Comparison of ENCODE assay signal across 2 cellular contexts in the genomic region with DNA sequence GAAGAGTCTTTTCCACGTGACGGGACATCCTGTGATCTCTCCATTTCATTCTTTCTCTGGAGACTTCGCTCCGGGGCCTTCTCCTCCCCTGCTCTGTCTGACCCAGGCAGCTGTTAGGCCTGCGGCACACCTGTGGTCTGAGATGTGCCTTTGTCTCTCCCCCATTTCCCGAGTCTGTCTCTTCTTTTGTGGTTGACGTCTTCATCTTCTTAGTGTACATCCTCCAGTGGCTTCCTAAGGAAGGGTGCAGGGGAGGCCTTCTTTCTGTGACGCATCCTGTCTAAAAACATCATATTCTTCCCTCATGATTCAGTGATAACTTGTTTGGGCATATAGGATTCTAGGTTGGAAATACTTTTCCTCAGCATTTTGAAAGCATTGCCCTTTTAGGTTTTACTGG.
TF ChIP-seq lines count a peak whose summit lies in the region.

No MANE protein-coding gene starts in this region.

TF ChIP-seq in K562, 482 proteins besides CTCF, POLR2A, EP300 and RAD21:
- TF ChIP-seq ELF2 (CRISPR knock-in tag; IDR thresholded peaks at IDR 0.05) (no peak), POLR2G (IDR thresholded peaks at IDR 0.05; ENCODE audit: low read depth, low read length) (no peak), TSC22D4 (tag; IDR thresholded peaks at IDR 0.05) (0 out of 2 replicates have a peak, but pooled peaks have one; percentile 42), ARID3A (IDR thresholded peaks at IDR 0.05; ENCODE audit: borderline replicate concordance, low read depth, low read length) (no peak), ELF4 (CRISPR knock-in tag; IDR thresholded peaks at IDR 0.05) (no peak)
TF ChIP-seq in K562: peak in this region for 1.

TF ChIP-seq in HepG2, 621 proteins besides CTCF, POLR2A, EP300 and RAD21:
- TF ChIP-seq ATRX (CRISPR knock-in tag; IDR thresholded peaks at IDR 0.05; ENCODE audit: borderline replicate concordance) (no peak), ZNF878 (CRISPR knock-in tag; IDR thresholded peaks at IDR 0.05) (no peak), TEAD2 (CRISPR knock-in tag; IDR thresholded peaks at IDR 0.05) (no peak), ZC3H13 (CRISPR knock-in tag; IDR thresholded peaks at IDR 0.05) (no peak), ZFAT (CRISPR knock-in tag; conservative IDR thresholded peaks at IDR 0.05) (no peak), ZNF782 (CRISPR knock-in tag; IDR thresholded peaks at IDR 0.05; ENCODE audit: borderline replicate concordance) (no peak), MIER2 (CRISPR knock-in tag; IDR thresholded peaks at IDR 0.05) (no peak), SMARCC2 (IDR thresholded peaks at IDR 0.05) (no peak)
